Comparison of ENCODE assay signal across 15 cellular contexts in genomic region chr19:2079865-2080301, GRCh38. TPM values are rescaled to one million over a fixed set of nuclear protein-coding genes. Genes with fewer than 3 reads are reported as not detected.
DNase-seq lines count a peak whose midpoint lies in the region; ATAC-seq, FAIRE-seq and TF ChIP-seq lines count a peak whose summit lies in the region.
"Had no signal": no experiment of that assay in that cellular context is flagged by ENCODE, and none has a peak within 500 bp of the region (broad histone marks: within the 10 kb centered on the region; RNA-seq: fewer than 3 reads in every experiment).

No MANE protein-coding gene starts in this region.

- no peak overlapping the region for H3K27ac ChIP-seq in kidney (ENCODE audit: low read depth in 2 of 2, low read length in 2 of 2)
- H3K27ac ChIP-seq in neural progenitor cell, result no peak overlapping the region
- no peak overlapping the region for H3K27ac ChIP-seq in left lung
- H3K27ac ChIP-seq: GM23248, thoracic aorta had no signal

- no peak for DNase-seq in activated naive CD4-positive, alpha-beta T cell treated with anti-CD3 and anti-CD28 coated beads, Interleukin-2, amount 10 ng/mL, durations not matched to agents 7 days and 5 days
- DNase-seq in activated naive CD4-positive, alpha-beta T cell (lab: John Stamatoyannopoulos, UW), result no peak
- no peak for DNase-seq in activated B cell treated with CpG ODN at 0.5 μM for 24 hours
- peak; percentile 72 for DNase-seq in kidney
- DNase-seq in chondrocyte (ENCODE audit: low spot score), result no peak
- DNase-seq in GM19239 (ENCODE audit: insufficient read length, low spot score), result no peak
- DNase-seq in neural progenitor cell (ENCODE audit: low spot score), result no peak
- DNase-seq in left lung, result no peak
- DNase-seq: activated effector memory CD4-positive, alpha-beta T cell treated with Interleukin-2 at 50 U/mL for 16 hours; DMS 273 treated with DMSO at 0.1 percent for 48 hours; effector CD4-positive, alpha-beta T cell; GM23248; NCI-H526 had no signal

- no peaks in the 10 kb centered on the region for H3K79me2 ChIP-seq in neural progenitor cell (ENCODE audit: low read depth)

- intact Hi-C loops in activated B cell treated with CpG ODN at 0.5 μM for 24 hours (cut with micrococcal nuclease) (loop anchor here (10.0 kb wide), 1 partner anchor 1105 kb away; the partner anchor contains the start of gene NCLN), kidney (cut with DNase I) (no loop called here), left lung (cut with DNase I) (no loop called here)

- H3F3A ChIP-seq in neural progenitor cell (ENCODE audit: low read depth), result no peaks in the 10 kb centered on the region

- no peaks in the 10 kb centered on the region for H3K27me3 Mint-ChIP-seq in activated naive CD4-positive, alpha-beta T cell treated with anti-CD3 and anti-CD28 coated beads, Interleukin-2, amount 10 ng/mL, durations not matched to agents 7 days and 5 days
- no peaks in the 10 kb centered on the region for H3K27me3 Mint-ChIP-seq in activated B cell treated with CpG ODN at 0.5 μM for 24 hours
- H3K27me3 Mint-ChIP-seq in chondrocyte (ENCODE audit: low read depth), result no peaks in the 10 kb centered on the region
- H3K27me3 Mint-ChIP-seq in neural progenitor cell (ENCODE audit: insufficient read depth, low read depth), result peaks cover 5% of the 10 kb centered on the region

- H3K9ac ChIP-seq in kidney (ENCODE audit: low read length in 2 of 2) (no peak overlapping the region), neural progenitor cell (no peak overlapping the region)
- H3K9ac ChIP-seq: GM23248 had no signal

- no peak overlapping the region for H3K4me2 ChIP-seq in neural progenitor cell

- H2AFZ ChIP-seq in neural progenitor cell (replicated peaks), result no peak overlapping the region
- H2AFZ ChIP-seq: GM23248 had no signal

- no peaks in the 10 kb centered on the region for H3K9me3 Mint-ChIP-seq in activated naive CD4-positive, alpha-beta T cell treated with anti-CD3 and anti-CD28 coated beads, Interleukin-2, amount 10 ng/mL, durations not matched to agents 7 days and 5 days
- H3K9me3 Mint-ChIP-seq in activated B cell treated with CpG ODN at 0.5 μM for 24 hours (no peaks in the 10 kb centered on the region), chondrocyte (ENCODE audit: low read depth) (no peaks in the 10 kb centered on the region), neural progenitor cell (no peaks in the 10 kb centered on the region)

- TF ChIP-seq CTCF in activated B cell treated with CpG ODN at 0.5 μM for 24 hours (IDR thresholded peaks at IDR 0.05), result no peak
- TF ChIP-seq CTCF in kidney (IDR thresholded peaks at IDR 0.05; ENCODE audit: borderline replicate concordance, extremely low read depth, insufficient read depth), result no peak
- TF ChIP-seq CTCF in chondrocyte (IDR thresholded peaks at IDR 0.05), result no peak
- no peak for TF ChIP-seq CTCF in neural progenitor cell (IDR thresholded peaks at IDR 0.05)
- TF ChIP-seq CTCF in left lung (IDR thresholded peaks at IDR 0.05), result no peak

- peaks cover 2 to 18% of the 10 kb centered on the region in 2 donors for H3K36me3 ChIP-seq in kidney (ENCODE audit: control insufficient read depth in 1 of 2, insufficient read depth in 2 of 2, low read length in 2 of 2)
- no peaks in the 10 kb centered on the region for H3K36me3 ChIP-seq in neural progenitor cell
- peaks cover 0 to 83% of the 10 kb centered on the region in 2 donors for H3K36me3 ChIP-seq in left lung

- CTCF ChIA-PET in activated naive CD4-positive, alpha-beta T cell treated with anti-CD3 and anti-CD28 coated beads, Interleukin-2, amount 10 ng/mL, durations not matched to agents 7 days and 5 days (lab: Charles Lee), result interaction anchor here (0.6 kb wide), 1 partner anchor 10 kb away, joined by 3 read pairs; no protein-coding TSS in a partner anchor
- CTCF ChIA-PET in activated B cell treated with CpG ODN at 0.5 μM for 24 hours (lab: Charles Lee), result no interaction called here

- no peaks in the 10 kb centered on the region for H4K20me1 ChIP-seq in neural progenitor cell (ENCODE audit: low read depth)

- H3K4me1 ChIP-seq in kidney (ENCODE audit: control insufficient read depth in 1 of 2, insufficient read depth in 1 of 2, low read depth in 1 of 2, low read length in 2 of 2) (peaks cover 0 to 2% of the 10 kb centered on the region in 2 donors), neural progenitor cell (no peaks in the 10 kb centered on the region), left lung (peaks cover 0 to 55% of the 10 kb centered on the region in 2 donors)

- H3K4me1 Mint-ChIP-seq in activated naive CD4-positive, alpha-beta T cell treated with anti-CD3 and anti-CD28 coated beads, Interleukin-2, amount 10 ng/mL, durations not matched to agents 7 days and 5 days, result peaks cover 48% of the 10 kb centered on the region
- H3K4me1 Mint-ChIP-seq in activated B cell treated with CpG ODN at 0.5 μM for 24 hours (peaks cover 76% of the 10 kb centered on the region), chondrocyte (ENCODE audit: low read depth) (no peaks in the 10 kb centered on the region), neural progenitor cell (no peaks in the 10 kb centered on the region)

- ATAC-seq in activated B cell treated with CpG ODN at 0.5 μM for 24 hours (ENCODE audit: low read depth) (no peak), left lung (no peak)
- ATAC-seq: activated CD4-positive, CD25-positive, alpha-beta regulatory T cell treated with anti-CD3 and anti-CD28 coated beads, Interleukin-2, amount 50 U/mL, for 24 hours had no signal

- POLR2A ChIA-PET in activated B cell treated with CpG ODN at 0.5 μM for 24 hours (lab: Charles Lee), result interaction anchor here (36.0 to 59.1 kb wide), 2 partner anchors 2 to 21 kb away, joined by 2723 read pairs; partner anchors contain the start of genes IZUMO4, MKNK2 and MOB3A

- no peaks in the 10 kb centered on the region for H3K9me3 ChIP-seq in kidney (ENCODE audit: control insufficient read depth in 1 of 2, low read length in 2 of 2)
- H3K9me3 ChIP-seq in neural progenitor cell (ENCODE audit: low read depth), result no peaks in the 10 kb centered on the region
- no peaks in the 10 kb centered on the region for H3K9me3 ChIP-seq in left lung
- H3K9me3 ChIP-seq: thoracic aorta had no signal

- H3K36me3 Mint-ChIP-seq in activated naive CD4-positive, alpha-beta T cell treated with anti-CD3 and anti-CD28 coated beads, Interleukin-2, amount 10 ng/mL, durations not matched to agents 7 days and 5 days, result peaks cover 80% of the 10 kb centered on the region
- peaks cover 79% of the 10 kb centered on the region for H3K36me3 Mint-ChIP-seq in activated B cell treated with CpG ODN at 0.5 μM for 24 hours (ENCODE audit: low read depth)
- peaks cover 16% of the 10 kb centered on the region for H3K36me3 Mint-ChIP-seq in chondrocyte (ENCODE audit: low read depth)
- H3K36me3 Mint-ChIP-seq in neural progenitor cell, result peaks cover 2% of the 10 kb centered on the region

- peak overlapping the region; percentile 96 for H3K4me3 Mint-ChIP-seq in activated naive CD4-positive, alpha-beta T cell treated with anti-CD3 and anti-CD28 coated beads, Interleukin-2, amount 10 ng/mL, durations not matched to agents 7 days and 5 days
- H3K4me3 Mint-ChIP-seq in activated B cell treated with CpG ODN at 0.5 μM for 24 hours (peak overlapping the region; percentile 56), chondrocyte (ENCODE audit: unreplicated experiment) (no peak overlapping the region), neural progenitor cell (no peak overlapping the region)

- FAIRE-seq in kidney (lab: Jason Lieb, UNC) (no peak), GM19239 (lab: Jason Lieb, UNC) (no peak)

- H3K27me3 ChIP-seq in neural progenitor cell (no peaks in the 10 kb centered on the region), left lung (no peaks in the 10 kb centered on the region)

- H3K27ac Mint-ChIP-seq in activated naive CD4-positive, alpha-beta T cell treated with anti-CD3 and anti-CD28 coated beads, Interleukin-2, amount 10 ng/mL, durations not matched to agents 7 days and 5 days, result peak overlapping the region; percentile 97
- H3K27ac Mint-ChIP-seq in activated B cell treated with CpG ODN at 0.5 μM for 24 hours (peak overlapping the region; percentile 99), chondrocyte (ENCODE audit: unreplicated experiment) (no peak overlapping the region), neural progenitor cell (no peak overlapping the region)

- H3K4me3 ChIP-seq in kidney (ENCODE audit: low read length in 2 of 2), result no peak overlapping the region
- no peak overlapping the region for H3K4me3 ChIP-seq in neural progenitor cell
- H3K4me3 ChIP-seq in left lung, result no peak overlapping the region
- H3K4me3 ChIP-seq: GM23248, thoracic aorta had no signal

RNA-seq across cellular contexts. Expression of gene MOB3A, which starts 16.2 kb away (rescaled TPM):
- total RNA-seq in activated B cell treated with CpG ODN at 0.5 μM for 24 hours (179 and 189 TPM in 2 replicates), kidney (59.7 TPM), chondrocyte (34.6 to 48.0 TPM (median 45.5 TPM) in 3 replicates), neural progenitor cell (ENCODE audit: low replicate concordance) (6.0 and 15.9 TPM in 2 replicates), left lung (100 to 1,000 TPM in 1 of 2 donors, 10 to 100 TPM in 1; 59.1 to 105 TPM)
- 16.9 TPM for polyA plus RNA-seq in kidney (ENCODE audit: insufficient read depth, low read depth, low replicate concordance)

RNA-seq across cellular contexts. Expression of gene IZUMO4, which starts 16.8 kb away (rescaled TPM):
- total RNA-seq in activated B cell treated with CpG ODN at 0.5 μM for 24 hours, result 73.0 and 78.6 TPM in 2 replicates
- 4.3 TPM for total RNA-seq in kidney
- 8.9 TPM for polyA plus RNA-seq in kidney (ENCODE audit: insufficient read depth, low read depth, low replicate concordance)
- total RNA-seq in chondrocyte, result 2.4 to 3.9 TPM (median 3.2 TPM) in 3 replicates
- 3.7 TPM in 1 of 2 replicates, not detected in the other for total RNA-seq in neural progenitor cell (ENCODE audit: low replicate concordance)
- total RNA-seq in left lung, result 1 to 10 TPM; 2.6 to 5.2 TPM

RNA-seq across cellular contexts. Expression of gene MKNK2, which starts 28.8 kb away (rescaled TPM):
- total RNA-seq in activated B cell treated with CpG ODN at 0.5 μM for 24 hours, result 1,134 and 1,197 TPM in 2 replicates
- 190 TPM for total RNA-seq in kidney
- 67.2 TPM for polyA plus RNA-seq in kidney (ENCODE audit: insufficient read depth, low read depth, low replicate concordance)
- total RNA-seq in chondrocyte, result 32.8 to 127 TPM (median 125 TPM) in 3 replicates
- 46.0 and 106 TPM in 2 replicates for total RNA-seq in neural progenitor cell (ENCODE audit: low replicate concordance)
- total RNA-seq in left lung, result 100 to 1,000 TPM; 238 to 291 TPM

Comparison
In these comparisons a context has a peak if more than half of its experiments do, and no peak if none do; other contexts are left out.
1. H3K27ac Mint-ChIP-seq: peak in activated naive CD4-positive, alpha-beta T cell treated with anti-CD3 and anti-CD28 coated beads, Interleukin-2, amount 10 ng/mL, durations not matched to agents 7 days and 5 days (single experiment) and activated B cell treated with CpG ODN at 0.5 μM for 24 hours (single experiment); none in chondrocyte (single experiment) and neural progenitor cell (single experiment).
2. H3K4me3 Mint-ChIP-seq: peak in activated naive CD4-positive, alpha-beta T cell treated with anti-CD3 and anti-CD28 coated beads, Interleukin-2, amount 10 ng/mL, durations not matched to agents 7 days and 5 days (single experiment) and activated B cell treated with CpG ODN at 0.5 μM for 24 hours (single experiment); none in chondrocyte (single experiment) and neural progenitor cell (single experiment).
3. RNA of gene IZUMO4, which starts 16.8 kb away (total RNA-seq): 73.0 to 78.6 TPM in activated B cell treated with CpG ODN at 0.5 μM for 24 hours; 2.6 to 5.2 TPM in left lung, 4.3 TPM in kidney (single experiment), 2.4 to 3.9 TPM in chondrocyte and 3.7 TPM in neural progenitor cell; every median in the first group is over 10 times any median in the second.